In genomic region chr3:34483290-34483887, GRCh38 we compare ENCODE assay signal across 17 cellular contexts.
DNase-seq lines count a peak whose midpoint lies in the region; ATAC-seq and TF ChIP-seq lines count a peak whose summit lies in the region.
"Had no signal": no experiment of that assay in that cellular context is flagged by ENCODE, and none has a peak within 500 bp of the region (broad histone marks: within the 10 kb centered on the region; RNA-seq: fewer than 3 reads in every experiment).

No MANE protein-coding gene starts in this region.

- H3K4me1 Mint-ChIP-seq in natural killer cell treated with Interleukin-12 subunit alpha and Interleukin-12 subunit beta and Interleukin-15 and Interleukin-18, amount 100 ng/mL, for 72 hours (ENCODE audit: low read depth in 2 of 2), result peaks cover 0 to 7% of the 10 kb centered on the region in 2 donors
- H3K4me1 Mint-ChIP-seq: GM23338 had no signal

- no peaks in the 10 kb centered on the region for H3K27me3 ChIP-seq in psoas muscle (ENCODE audit: insufficient read depth in 3 of 3, low read length in 2 of 3)
- no peaks in the 10 kb centered on the region for H3K27me3 ChIP-seq in sigmoid colon
- H3K27me3 ChIP-seq: right atrium auricular region had no signal

- H3K27me3 Mint-ChIP-seq in natural killer cell treated with Interleukin-12 subunit alpha and Interleukin-12 subunit beta and Interleukin-15 and Interleukin-18, amount 100 ng/mL, for 72 hours, result no peaks in the 10 kb centered on the region
- H3K27me3 Mint-ChIP-seq: naive B cell had no signal

- no peaks in the 10 kb centered on the region for H3K36me3 Mint-ChIP-seq in natural killer cell treated with Interleukin-12 subunit alpha and Interleukin-12 subunit beta and Interleukin-15 and Interleukin-18, amount 100 ng/mL, for 72 hours

- TF ChIP-seq POLR2A in sigmoid colon (IDR thresholded peaks at IDR 0.05), result no peak

- TF ChIP-seq CTCF in psoas muscle (IDR thresholded peaks at IDR 0.05) (no peak), sigmoid colon (IDR thresholded peaks at IDR 0.05) (no peak)

- intact Hi-C loops in psoas muscle (cut with DNase I), result loop anchor here in 1 of 2 donors (10.0 kb wide), 1 partner anchor 1111 kb away; no protein-coding TSS in a partner anchor
- intact Hi-C loops in sigmoid colon (cut with DNase I), result no loop called here

- H3K9me3 ChIP-seq in psoas muscle, result no peaks in the 10 kb centered on the region
- no peaks in the 10 kb centered on the region for H3K9me3 ChIP-seq in sigmoid colon
- H3K9me3 ChIP-seq: Caco-2, right atrium auricular region had no signal

- H3K9me3 Mint-ChIP-seq in natural killer cell treated with Interleukin-12 subunit alpha and Interleukin-12 subunit beta and Interleukin-15 and Interleukin-18, amount 100 ng/mL, for 72 hours, result peaks cover 11% of the 10 kb centered on the region
- H3K9me3 Mint-ChIP-seq: GM23338 had no signal

- in situ Hi-C loops in G401 (cut with HindIII; ENCODE audit: low sequenced_read_pairs), result no loop called here

- H3K36me3 ChIP-seq in psoas muscle (ENCODE audit: insufficient read depth in 1 of 2, low read depth in 1 of 2) (no peaks in the 10 kb centered on the region), sigmoid colon (no peaks in the 10 kb centered on the region)
- H3K36me3 ChIP-seq: right atrium auricular region had no signal

- WGBS in psoas muscle, 3 donors, result 23 to 47% (median 35%) methylated on average over 1 of the region's 1 CpG
- WGBS in sigmoid colon, 2 donors, result 59 to 76% methylated on average over 1 of the region's 1 CpG

- TF ChIP-seq EP300 in sigmoid colon (IDR thresholded peaks at IDR 0.05), result no peak

- no peak overlapping the region for H3K4me3 ChIP-seq in psoas muscle
- peak overlapping the region in 1 of 4 donors; percentile 7 for H3K4me3 ChIP-seq in sigmoid colon
- H3K4me3 ChIP-seq: GM23338, right atrium auricular region, SK-N-MC had no signal

- H3K27ac ChIP-seq in psoas muscle (no peak overlapping the region), sigmoid colon (no peak overlapping the region)
- H3K27ac ChIP-seq: right atrium auricular region, SK-N-MC, VCaP had no signal

- DNase-seq in NCI-H2196 (lab: John Stamatoyannopoulos, UW; ENCODE audit: unreplicated experiment), result peak; percentile 2
- DNase-seq in NCI-H2196 treated with DMSO at 0.1 percent for 48 hours (lab: John Stamatoyannopoulos, UW; ENCODE audit: unreplicated experiment), result no peak
- peak; percentile 15 for DNase-seq in G401 (ENCODE audit: low spot score)
- peak; percentile 5 for DNase-seq in astrocyte of the hippocampus (ENCODE audit: low read depth, low spot score)
- DNase-seq in natural killer cell treated with Interleukin-12 subunit alpha and Interleukin-12 subunit beta and Interleukin-15 and Interleukin-18, amount 100 ng/mL, for 72 hours (ENCODE audit: low spot score), result no peak
- no peak for DNase-seq in NCI-H2227 treated with DMSO at 0.1 percent for 48 hours (lab: John Stamatoyannopoulos, UW)
- no peak for DNase-seq in psoas muscle
- DNase-seq in sigmoid colon, result no peak
- DNase-seq: Caco-2; cortex of kidney; hypothalamus; naive B cell; stimulated activated CD8-positive, alpha-beta memory T cell treated with anti-CD3 and anti-CD28 coated beads, Interleukin-4, amount 100 ng/mL, for 48 hours had no signal

- no peak for ATAC-seq in natural killer cell treated with Interleukin-12 subunit alpha and Interleukin-12 subunit beta and Interleukin-15 and Interleukin-18, amount 100 ng/mL, for 72 hours
- ATAC-seq in psoas muscle, result no peak
- ATAC-seq: GM23338 had no signal

- H3K4me3 Mint-ChIP-seq in natural killer cell treated with Interleukin-12 subunit alpha and Interleukin-12 subunit beta and Interleukin-15 and Interleukin-18, amount 100 ng/mL, for 72 hours, result peak overlapping the region; percentile 53
- H3K4me3 Mint-ChIP-seq: GM23338 had no signal

- no peak overlapping the region for H3K27ac Mint-ChIP-seq in natural killer cell treated with Interleukin-12 subunit alpha and Interleukin-12 subunit beta and Interleukin-15 and Interleukin-18, amount 100 ng/mL, for 72 hours
- H3K27ac Mint-ChIP-seq: GM23338, naive B cell had no signal

- H3K4me1 ChIP-seq in psoas muscle (no peaks in the 10 kb centered on the region), sigmoid colon (no peaks in the 10 kb centered on the region)
- H3K4me1 ChIP-seq: right atrium auricular region had no signal

Comparison
In these comparisons a context has a peak if more than half of its experiments do, and no peak if none do; other contexts are left out.
1. DNase-seq: peak in NCI-H2196 (single experiment), G401 (single experiment) and astrocyte of the hippocampus (single experiment); none in NCI-H2196 treated with DMSO at 0.1 percent for 48 hours (single experiment), natural killer cell treated with Interleukin-12 subunit alpha and Interleukin-12 subunit beta and Interleukin-15 and Interleukin-18, amount 100 ng/mL, for 72 hours (single experiment), NCI-H2227 treated with DMSO at 0.1 percent for 48 hours (single experiment), psoas muscle (0 of 2) and sigmoid colon (single experiment).